Comparison of ENCODE assay signal across 20 cellular contexts in the genomic region with DNA sequence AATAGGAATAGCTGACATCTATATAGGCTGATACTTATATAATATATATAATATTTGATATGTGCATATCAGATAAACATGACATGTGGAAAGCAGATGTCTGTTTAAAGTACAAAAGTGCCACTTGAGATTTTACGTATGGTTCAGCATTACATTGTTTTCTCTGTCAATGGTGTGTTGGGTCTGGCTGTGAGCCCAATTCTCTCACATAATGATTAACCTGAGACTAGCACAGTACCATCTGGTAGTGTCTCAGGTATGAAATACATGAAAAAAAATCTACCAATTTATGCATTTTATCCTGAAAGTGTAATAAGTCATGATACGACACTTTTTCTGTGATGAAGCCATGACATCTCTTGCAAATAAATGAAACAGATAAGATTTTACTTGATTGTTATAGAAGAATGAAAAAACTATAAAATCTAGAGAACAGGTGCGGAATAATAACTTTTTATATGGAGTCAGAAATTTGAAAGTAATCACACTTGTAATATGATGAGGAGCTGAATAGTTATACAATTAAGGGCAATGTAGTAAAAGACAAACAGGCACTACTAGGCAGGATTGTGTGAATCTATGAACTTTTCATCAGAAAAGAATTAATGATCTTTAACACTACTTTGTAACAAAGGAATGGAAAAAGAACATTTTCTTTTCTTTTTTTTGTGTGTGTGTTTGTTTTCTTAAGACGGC.
DNase-seq lines count a peak whose midpoint lies in the region; ATAC-seq, FAIRE-seq and TF ChIP-seq lines count a peak whose summit lies in the region.
"Had no signal": no experiment of that assay in that cellular context is flagged by ENCODE, and none has a peak within 500 bp of the region (broad histone marks: within the 10 kb centered on the region; RNA-seq: fewer than 3 reads in every experiment).

No MANE protein-coding gene starts in this region.

- FAIRE-seq in pancreas (lab: Jason Lieb, UNC) = no peak
- FAIRE-seq: bronchial epithelial cell, D721Med had no signal

- no peak overlapping the region for H3K27ac ChIP-seq in pancreas
- H3K27ac ChIP-seq: HL-60, ovary, skin epidermis, WERI-Rb-1 had no signal

- H3K27me3 ChIP-seq in pancreas = no peaks in the 10 kb centered on the region
- H3K27me3 ChIP-seq: ovary had no signal

- no peaks in the 10 kb centered on the region for H3K9me3 ChIP-seq in pancreas
- H3K9me3 ChIP-seq: ovary had no signal

- WGBS in pancreas, 2 donors = 13 to 15% methylated on average over 4 of the region's 4 CpGs

- DNase-seq in NCI-H1092 treated with DMSO at 0.1 percent for 48 hours (lab: John Stamatoyannopoulos, UW) (peak; percentile 79), NCI-H2029 treated with DMSO at 0.1 percent for 48 hours (lab: John Stamatoyannopoulos, UW) (peak; percentile 0), NCI-H748 treated with DMSO at 0.1 percent for 48 hours (lab: John Stamatoyannopoulos, UW) (peak; percentile 92), pancreas (peak in 4 of 6 donors; percentile 53 to 74 (median 66)), NOMO-1 treated with dmso at 0.1 percent for 144 hours (lab: John Stamatoyannopoulos, UW; ENCODE audit: unreplicated experiment) (no peak)
- DNase-seq: activated CD4-positive, alpha-beta memory T cell treated with anti-CD3 and anti-CD28 coated beads, Interleukin-2, amount 10 ng/mL, durations not matched to agents 7 days and 5 days; activated naive CD8-positive, alpha-beta T cell treated with anti-CD3 and anti-CD28 coated beads, Interleukin-2, amount 50 U/mL, for 24 hours; activated T-cell treated with anti-CD3 and anti-CD28 coated beads, Interleukin-2, amount 50 U/mL, for 72 hours; GOT3; KG1; NCI-H1930; ovary; WERI-Rb-1 had no signal

- ATAC-seq in pancreas (peak; percentile 94 to 99 (median 98)), HG02938 (IDR thresholded peaks at IDR 0.05; ENCODE audit: unreplicated experiment) (no peak), GM19351 (IDR thresholded peaks at IDR 0.05; ENCODE audit: unreplicated experiment) (no peak)
- ATAC-seq: activated naive CD8-positive, alpha-beta T cell treated with anti-CD3 and anti-CD28 coated beads, Interleukin-2, amount 50 U/mL, for 24 hours; activated T-cell treated with anti-CD3 and anti-CD28 coated beads, Interleukin-2, amount 50 U/mL, for 72 hours had no signal

- intact Hi-C loops in pancreas (cut with DNase I) = no loop called here

- TF ChIP-seq CTCF in pancreas (IDR thresholded peaks at IDR 0.05) = no peak

- H3K4me1 ChIP-seq in pancreas = peaks cover 0 to 6% (median 4%) of the 10 kb centered on the region in 3 donors

- no peaks in the 10 kb centered on the region for H3K36me3 ChIP-seq in pancreas
- H3K36me3 ChIP-seq: ovary, WERI-Rb-1 had no signal

- peak overlapping the region in 2 of 4 donors; percentile 7 to 16 for H3K4me3 ChIP-seq in pancreas
- H3K4me3 ChIP-seq: lung, ovary, skin epidermis had no signal

Comparison
In these comparisons a context has a peak if more than half of its experiments do, and no peak if none do; other contexts are left out.
1. ATAC-seq: peak in pancreas (4 of 4); none in HG02938 (single experiment) and GM19351 (single experiment).